Comparison of ENCODE assay signal across 12 cellular contexts in the genomic region with DNA sequence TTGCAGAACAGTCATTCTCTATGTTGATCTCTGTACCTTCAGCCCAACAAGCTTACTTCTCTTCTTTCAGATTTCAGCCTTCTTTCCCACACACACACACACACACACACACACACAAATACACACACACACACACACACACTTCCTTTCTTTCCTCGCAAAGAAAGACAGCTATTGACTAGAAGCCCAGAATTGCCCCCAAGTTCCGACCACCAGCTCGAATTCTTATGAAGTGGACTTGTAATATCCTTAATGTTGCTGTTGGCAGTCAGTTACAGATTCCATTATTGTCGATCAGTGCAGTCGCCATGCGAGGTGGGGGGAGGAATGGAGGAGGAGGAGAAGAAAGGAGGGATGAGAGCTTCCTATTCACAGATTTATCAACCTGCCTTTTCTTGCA.
A peak's percentile ranks its signal among the peaks of the same experiment; 100 is the strongest.
DNase-seq lines count a peak whose midpoint lies in the region.
"Had no signal": no experiment of that assay in that cellular context is flagged by ENCODE, and none has a peak within 500 bp of the region (broad histone marks: within the 10 kb centered on the region; RNA-seq: fewer than 3 reads in every experiment).

No MANE protein-coding gene starts in this region.

- peak overlapping the region; percentile 63 for H3K4me2 ChIP-seq in skeletal muscle satellite cell (ENCODE audit: low read length)

- no peaks in the 10 kb centered on the region for H3K9me3 ChIP-seq in iPS-18a (ENCODE audit: control insufficient read depth, low read depth, low read length)
- H3K9me3 ChIP-seq in skeletal muscle satellite cell (replicated peaks; ENCODE audit: low read length) = no peaks in the 10 kb centered on the region
- H3K9me3 ChIP-seq: spleen, tibial nerve had no signal

- H3K9ac ChIP-seq in iPS-18a (ENCODE audit: low read length) = no peak overlapping the region
- no peak overlapping the region for H3K9ac ChIP-seq in skeletal muscle satellite cell (ENCODE audit: low read depth, low read length)

- H3K4me3 ChIP-seq in iPS-18a (ENCODE audit: low read length) (peak overlapping the region; percentile 43), skeletal muscle satellite cell (ENCODE audit: low read length) (peak overlapping the region; percentile 50)

- H3K36me3 ChIP-seq in iPS-18a (ENCODE audit: control insufficient read depth, low read depth, low read length) (no peaks in the 10 kb centered on the region), skeletal muscle satellite cell (ENCODE audit: insufficient read depth, low read length) (no peaks in the 10 kb centered on the region)
- H3K36me3 ChIP-seq: spleen had no signal

- no peak overlapping the region for H3K27ac ChIP-seq in iPS-18a (ENCODE audit: low read length)
- H3K27ac ChIP-seq: spleen had no signal

- DNase-seq in HCEC 1CT (peak; percentile 16), brain pericyte (ENCODE audit: low read depth, low spot score) (peak; percentile 32), SHP77 (lab: John Stamatoyannopoulos, UW) (no peak), HuH-7.5 (ENCODE audit: low spot score) (no peak), NCI-H1930 (lab: John Stamatoyannopoulos, UW) (no peak), HuH-7 (ENCODE audit: low spot score) (no peak)
- DNase-seq: activated effector memory CD4-positive, alpha-beta T cell treated with anti-CD3 and anti-CD28 coated beads, Interleukin-2, amount 50 U/mL, for 16 hours; NCI-H2171; spleen had no signal

- H3K27me3 ChIP-seq in iPS-18a (ENCODE audit: control insufficient read depth, insufficient read depth, low read length) (no peaks in the 10 kb centered on the region), skeletal muscle satellite cell (ENCODE audit: control insufficient read depth, insufficient read depth, low read length) (no peaks in the 10 kb centered on the region)
- H3K27me3 ChIP-seq: spleen, tibial nerve had no signal

- peaks cover 29% of the 10 kb centered on the region for H3K4me1 ChIP-seq in iPS-18a (ENCODE audit: control insufficient read depth, low read depth, low read length)
- peaks cover 18% of the 10 kb centered on the region for H3K4me1 ChIP-seq in skeletal muscle satellite cell (ENCODE audit: control insufficient read depth, insufficient read depth, low read length)

Comparison
In these comparisons a context has a peak if more than half of its experiments do, and no peak if none do; other contexts are left out.
1. DNase-seq: peak in HCEC 1CT (single experiment) and brain pericyte (single experiment); none in SHP77 (0 of 2), HuH-7.5 (single experiment), NCI-H1930 (0 of 2) and HuH-7 (single experiment).